In the genomic region with DNA sequence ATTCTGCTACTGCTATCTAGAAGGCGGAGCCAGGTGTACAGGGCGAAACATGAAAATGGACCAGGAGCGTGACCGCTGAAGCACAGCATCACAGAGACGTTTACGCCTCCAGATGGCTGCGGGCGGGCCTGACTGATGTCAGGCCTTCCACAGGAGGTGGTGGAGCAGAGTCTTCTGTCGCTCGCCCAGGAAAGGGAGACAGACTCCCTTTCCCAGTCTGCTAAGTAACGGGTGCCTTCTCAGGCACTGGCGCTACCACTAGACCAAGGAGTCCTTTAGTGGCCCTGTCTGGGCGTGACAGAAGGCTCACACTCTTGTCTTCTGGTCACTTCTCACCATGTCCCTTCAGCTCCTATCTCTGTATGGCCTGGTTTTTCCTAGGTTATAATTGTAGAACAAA, we compare ENCODE assay signal across 8 cellular contexts. TPM values are rescaled to one million over a fixed set of nuclear protein-coding genes. Genes with fewer than 3 reads are reported as not detected.
DNase-seq lines count a peak whose midpoint lies in the region; ATAC-seq and TF ChIP-seq lines count a peak whose summit lies in the region.
"Not testable (repeated sequence)": the region's sequence is repeated elsewhere in the genome, so short reads cannot be mapped to it uniquely, and the experiment has no call there.

No MANE protein-coding gene starts in this region.

- H3K36me3 Mint-ChIP-seq in endodermal cell (ENCODE audit: low read depth) (peaks cover 41% of the 10 kb centered on the region), progenitor cell of endocrine pancreas (ENCODE audit: insufficient read depth) (peaks cover 25% of the 10 kb centered on the region)
- H3K36me3 Mint-ChIP-seq in natural killer cell: not testable (repeated sequence)

- H3K27ac ChIP-seq in WERI-Rb-1; endodermal cell (ENCODE audit: low read depth, low read length): not testable (repeated sequence)
- peak overlapping the region; percentile 28 for H3K27ac ChIP-seq in cardiac muscle cell

- not testable (repeated sequence) for H3K4me3 Mint-ChIP-seq in endodermal cell; natural killer cell; progenitor cell of endocrine pancreas (ENCODE audit: low read depth)

- not testable (repeated sequence) for H3K9me3 Mint-ChIP-seq in endodermal cell; natural killer cell; progenitor cell of endocrine pancreas (ENCODE audit: low read depth)

- intact Hi-C loops in natural killer cell (cut with micrococcal nuclease): not testable (repeated sequence)

- H3K4me1 ChIP-seq in endodermal cell (ENCODE audit: control insufficient read depth, insufficient read depth, low read length); cardiac muscle cell (ENCODE audit: low read depth): not testable (repeated sequence)

- H3K9me3 ChIP-seq in WERI-Rb-1 (ENCODE audit: severe bottlenecking); endodermal cell (ENCODE audit: control insufficient read depth, low read length); cardiac muscle cell (ENCODE audit: low read depth): not testable (repeated sequence)

- not testable (repeated sequence) for H3K27me3 Mint-ChIP-seq in endodermal cell (ENCODE audit: insufficient read depth); natural killer cell (ENCODE audit: low read depth in 2 of 2); progenitor cell of endocrine pancreas

- not testable (repeated sequence) for H3K4me3 ChIP-seq in WERI-Rb-1 (ENCODE audit: low read depth, low read length); endodermal cell (ENCODE audit: low read length); cardiac muscle cell

- 80 to 93% methylated on average over 1 to 13 of the region's 13 CpGs for WGBS in endodermal cell (ENCODE audit: insufficient coverage in 1 of 2, insufficient read length in 1 of 2), 2 experiments

- not testable (repeated sequence) for ATAC-seq in natural killer cell

- H3K9ac ChIP-seq in endodermal cell (ENCODE audit: extremely low read depth, low read length, poor library complexity, severe bottlenecking): not testable (repeated sequence)

- TF ChIP-seq CTCF in WERI-Rb-1 (IDR thresholded peaks at IDR 0.05; ENCODE audit: low read depth, low read length) (0 out of 2 replicates have a peak, but pooled peaks have one; percentile 23), endodermal cell (conservative IDR thresholded peaks at IDR 0.05) (peak; percentile 38)
- not testable (repeated sequence) for TF ChIP-seq CTCF in cardiac muscle cell (IDR thresholded peaks at IDR 0.05; ENCODE audit: low read depth, low read length); natural killer cell (IDR thresholded peaks at IDR 0.05); progenitor cell of endocrine pancreas (IDR thresholded peaks at IDR 0.05; ENCODE audit: unreplicated experiment)

- not testable (repeated sequence) for H3K27me3 ChIP-seq in WERI-Rb-1 (ENCODE audit: insufficient read depth, low read depth, severe bottlenecking); endodermal cell (ENCODE audit: control insufficient read depth, insufficient read depth, low read length, poor library complexity, severe bottlenecking); cardiac muscle cell

- H3K4me1 Mint-ChIP-seq in endodermal cell; progenitor cell of endocrine pancreas (ENCODE audit: low read depth): not testable (repeated sequence)
- H3K4me1 Mint-ChIP-seq in natural killer cell: peaks cover 23 to 30% of the 10 kb centered on the region in 2 donors

- H3K27ac Mint-ChIP-seq in endodermal cell: not testable (repeated sequence)
- peak overlapping the region; percentile 26 to 66 for H3K27ac Mint-ChIP-seq in natural killer cell
- peak overlapping the region; percentile 10 for H3K27ac Mint-ChIP-seq in progenitor cell of endocrine pancreas

- H3K36me3 ChIP-seq in WERI-Rb-1 (peaks cover 22% of the 10 kb centered on the region), endodermal cell (ENCODE audit: control insufficient read depth, insufficient read depth, low read length) (peaks cover 44% of the 10 kb centered on the region), cardiac muscle cell (peaks cover 14% of the 10 kb centered on the region)

- peak; percentile 17 for DNase-seq in ELF-1 (ENCODE audit: low read depth, low spot score)
- DNase-seq in HT-29 (ENCODE audit: low spot score): peak; percentile 0
- DNase-seq in WERI-Rb-1: peak; percentile 19
- peak; percentile 69 for DNase-seq in cerebellar cortex (ENCODE audit: low spot score)
- DNase-seq in endodermal cell: peak; percentile 57
- not testable (repeated sequence) for DNase-seq in cardiac muscle cell (ENCODE audit: low read depth in 1 of 2, low spot score in 1 of 2); natural killer cell; progenitor cell of endocrine pancreas (ENCODE audit: low spot score, unreplicated experiment)

RNA-seq across cellular contexts. Expression of a gene that starts 25.0 kb away (rescaled TPM):
- total RNA-seq in HT-29 (2014; rRNA removed; shearing (Covaris generic)): 54.1 and 56.7 TPM in 2 replicates
- total RNA-seq in endodermal cell (10 to 100 TPM; 58.7 to 81.2 TPM), cardiac muscle cell (78.6 and 88.4 TPM in 2 replicates), natural killer cell (100 to 1,000 TPM in 1 of 3 donors, 10 to 100 TPM in 2; 76.0 to 103 (median 78.1) TPM), progenitor cell of endocrine pancreas (85.7 and 87.9 TPM in 2 replicates)
- 45.3 TPM for polyA plus RNA-seq in endodermal cell (2013, experiment 1 of 2)
- polyA plus RNA-seq in endodermal cell (2013, experiment 2 of 2): 36.1 TPM
- 39.8 and 41.4 TPM in 2 replicates for polyA plus RNA-seq in cardiac muscle cell

RNA-seq across cellular contexts. Expression of a gene that starts 41.3 kb away (rescaled TPM):
- 4.5 and 5.2 TPM in 2 replicates for total RNA-seq in HT-29 (2014; rRNA removed; shearing (Covaris generic))
- total RNA-seq in endodermal cell (10 to 100 TPM in 1 of 2 donors, 1 to 10 TPM in 1; 8.3 to 14.2 TPM), cardiac muscle cell (7.0 and 7.9 TPM in 2 replicates), natural killer cell (1 to 10 TPM; 3.1 to 5.0 (median 4.5) TPM), progenitor cell of endocrine pancreas (35.1 and 36.4 TPM in 2 replicates)
- 19.4 TPM for polyA plus RNA-seq in endodermal cell (2013, experiment 1 of 2)
- polyA plus RNA-seq in endodermal cell (2013, experiment 2 of 2): 14.7 TPM
- 10.6 and 13.3 TPM in 2 replicates for polyA plus RNA-seq in cardiac muscle cell
